Comparison of ENCODE assay signal across 17 cellular contexts in genomic region chr20:48651271-48651670, GRCh38.
"Had no signal": no experiment of that assay in that cellular context is flagged by ENCODE, and none has a peak within 500 bp of the region (broad histone marks: within the 10 kb centered on the region; RNA-seq: fewer than 3 reads in every experiment).

No MANE protein-coding gene starts in this region.

- H3K27ac Mint-ChIP-seq: activated CD4-positive, alpha-beta T cell treated with anti-CD3 and anti-CD28 coated beads, Interleukin-2, amount 10 ng/mL, durations not matched to agents 7 days and 5 days; activated naive CD8-positive, alpha-beta T cell treated with anti-CD3 and anti-CD28 coated beads for 36 hours; activated T-helper 1 cell treated with anti-CD3 and anti-CD28 coated beads, Interleukin-12 subunit alpha, Interleukin-12 subunit beta, Interleukin-2, Interleukin-4 antibody, amounts not matched to agents 30 ng/mL and 10 ng/mL and 1 ng/mL, durations not matched to agents 14 hours and 24 hours and 36 hours; endodermal cell; mesothelial cell of epicardium; stimulated activated naive CD8-positive, alpha-beta T cell treated with anti-CD3 and anti-CD28 coated beads, Interleukin-15, Interleukin-2, amounts not matched to agents 100 ng/mL and 50 ng/mL, for 24 hours had no signal

- H3K27me3 Mint-ChIP-seq: activated CD4-positive, alpha-beta T cell treated with anti-CD3 and anti-CD28 coated beads, Interleukin-2, amount 10 ng/mL, durations not matched to agents 7 days and 5 days; activated naive CD8-positive, alpha-beta T cell treated with anti-CD3 and anti-CD28 coated beads for 36 hours; stimulated activated naive CD8-positive, alpha-beta T cell treated with anti-CD3 and anti-CD28 coated beads, Interleukin-15, Interleukin-2, amounts not matched to agents 100 ng/mL and 50 ng/mL, for 24 hours had no signal

- H3K4me3 Mint-ChIP-seq: activated CD4-positive, alpha-beta T cell treated with anti-CD3 and anti-CD28 coated beads, Interleukin-2, amount 10 ng/mL, durations not matched to agents 7 days and 5 days; activated naive CD8-positive, alpha-beta T cell treated with anti-CD3 and anti-CD28 coated beads for 36 hours; activated T-helper 1 cell treated with anti-CD3 and anti-CD28 coated beads, Interleukin-12 subunit alpha, Interleukin-12 subunit beta, Interleukin-2, Interleukin-4 antibody, amounts not matched to agents 30 ng/mL and 10 ng/mL and 1 ng/mL, durations not matched to agents 14 hours and 24 hours and 36 hours; endodermal cell; mesothelial cell of epicardium; stimulated activated naive CD8-positive, alpha-beta T cell treated with anti-CD3 and anti-CD28 coated beads, Interleukin-15, Interleukin-2, amounts not matched to agents 100 ng/mL and 50 ng/mL, for 24 hours had no signal

- H3K9me3 Mint-ChIP-seq: activated CD4-positive, alpha-beta T cell treated with anti-CD3 and anti-CD28 coated beads, Interleukin-2, amount 10 ng/mL, durations not matched to agents 7 days and 5 days; activated naive CD8-positive, alpha-beta T cell treated with anti-CD3 and anti-CD28 coated beads for 36 hours; activated T-helper 1 cell treated with anti-CD3 and anti-CD28 coated beads, Interleukin-12 subunit alpha, Interleukin-12 subunit beta, Interleukin-2, Interleukin-4 antibody, amounts not matched to agents 30 ng/mL and 10 ng/mL and 1 ng/mL, durations not matched to agents 14 hours and 24 hours and 36 hours; endodermal cell; mesothelial cell of epicardium; stimulated activated naive CD8-positive, alpha-beta T cell treated with anti-CD3 and anti-CD28 coated beads, Interleukin-15, Interleukin-2, amounts not matched to agents 100 ng/mL and 50 ng/mL, for 24 hours had no signal

- H3K36me3 Mint-ChIP-seq: mesothelial cell of epicardium had no signal

- ATAC-seq: foreskin keratinocyte, left colon had no signal

- H3K4me1 Mint-ChIP-seq: activated CD4-positive, alpha-beta T cell treated with anti-CD3 and anti-CD28 coated beads, Interleukin-2, amount 10 ng/mL, durations not matched to agents 7 days and 5 days; activated naive CD8-positive, alpha-beta T cell treated with anti-CD3 and anti-CD28 coated beads for 36 hours; endodermal cell had no signal

- FAIRE-seq: islet of Langerhans had no signal

- DNase-seq: activated CD4-positive, alpha-beta T cell treated with anti-CD3 and anti-CD28 coated beads, Interleukin-2, amount 10 ng/mL, durations not matched to agents 7 days and 5 days; activated naive CD8-positive, alpha-beta T cell treated with anti-CD3 and anti-CD28 coated beads for 36 hours; amniotic stem cell; endodermal cell; foreskin keratinocyte; hippocampal formation; left colon; occipital lobe; retina; stimulated activated CD4-positive, alpha-beta T cell treated with anti-CD3 and anti-CD28 coated beads, Interleukin-12 subunit alpha, Interleukin-12 subunit beta, amount 100 ng/mL, for 4 hours; stimulated activated CD4-positive, alpha-beta T cell treated with anti-CD3 and anti-CD28 coated beads, Interleukin-1b, Interleukin-23, amount 100 ng/mL, for 48 hours; stimulated activated CD8-positive, alpha-beta memory T cell treated with anti-CD3 and anti-CD28 coated beads, Interleukin-4, amount 100 ng/mL, for 48 hours; transverse colon had no signal
